In the genomic region with DNA sequence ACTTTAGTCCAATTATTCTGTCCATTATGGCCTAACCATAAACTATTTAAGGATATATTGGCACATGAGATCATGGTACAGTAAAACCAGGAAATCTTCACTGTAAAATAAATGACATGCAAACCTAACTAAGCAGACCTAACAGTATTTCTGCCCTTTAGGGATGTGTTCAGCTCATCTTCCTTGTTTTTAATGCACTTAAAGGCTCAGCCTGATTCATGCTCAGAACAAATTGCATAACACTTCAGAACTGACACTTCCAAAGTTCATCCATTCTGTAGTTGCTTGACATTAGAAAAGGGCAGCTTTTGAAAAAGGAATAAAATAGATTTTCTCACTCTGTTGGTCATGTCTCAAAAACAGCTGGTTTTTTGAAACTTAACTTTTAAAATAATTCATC, we compare ENCODE assay signal across 19 cellular contexts.
DNase-seq lines count a peak whose midpoint lies in the region; ATAC-seq and TF ChIP-seq lines count a peak whose summit lies in the region.
"Had no signal": no experiment of that assay in that cellular context is flagged by ENCODE, and none has a peak within 500 bp of the region (broad histone marks: within the 10 kb centered on the region; RNA-seq: fewer than 3 reads in every experiment).

No MANE protein-coding gene starts in this region.

- H4K20me1 ChIP-seq in mammary epithelial cell (ENCODE audit: insufficient read depth, low read length) = no peaks in the 10 kb centered on the region

- dilution Hi-C loops in mammary epithelial cell (cut with HindIII; ENCODE audit: low sequenced_read_pairs) = no loop called here

- in situ Hi-C loops in mammary epithelial cell (cut with MboI; ENCODE audit: low sequenced_read_pairs in 2 of 2) = no loop called here

- ATAC-seq in activated CD4-positive, CD25-positive, alpha-beta regulatory T cell treated with anti-CD3 and anti-CD28 coated beads, Interleukin-2, amount 50 U/mL, for 24 hours = no peak

- no peaks in the 10 kb centered on the region for H3K36me3 ChIP-seq in mammary epithelial cell (ENCODE audit: insufficient read depth, low read length)
- H3K36me3 ChIP-seq: BE2C had no signal

- TF ChIP-seq CTCF in mammary epithelial cell (conservative IDR thresholded peaks at IDR 0.05 in 1 of 2, IDR thresholded peaks at IDR 0.05 in 1 of 2; ENCODE audit: extremely low read depth in 1 of 2, insufficient read depth in 1 of 2, low read depth in 1 of 2, low read length in 2 of 2) (no peak), fibroblast of pulmonary artery (IDR thresholded peaks at IDR 0.05; ENCODE audit: low read length, missing control alignments) (no peak)

- H3K4me2 ChIP-seq in mammary epithelial cell (ENCODE audit: insufficient read depth, low read depth, low read length) = no peak overlapping the region

- H3K4me1 ChIP-seq in mammary epithelial cell (ENCODE audit: insufficient read depth, low read length) = no peaks in the 10 kb centered on the region
- H3K4me1 ChIP-seq: BE2C had no signal

- H3K27ac ChIP-seq in mammary epithelial cell (ENCODE audit: insufficient read depth, low read depth, low read length) = no peak overlapping the region
- H3K27ac ChIP-seq: 22Rv1 had no signal

- intact Hi-C loops in mammary epithelial cell (cut with micrococcal nuclease) = no loop called here

- no peaks in the 10 kb centered on the region for H3K27me3 ChIP-seq in mammary epithelial cell (ENCODE audit: insufficient read depth, low read length)
- H3K27me3 ChIP-seq: BE2C had no signal

- H3K79me2 ChIP-seq in mammary epithelial cell (ENCODE audit: insufficient read depth, low read length) = no peaks in the 10 kb centered on the region

- H3K4me3 ChIP-seq in mammary epithelial cell (replicated peaks in 1 of 3; ENCODE audit: insufficient read depth in 1 of 3, low read depth in 2 of 3, low read length in 3 of 3) (no peak overlapping the region), fibroblast of pulmonary artery (replicated peaks; ENCODE audit: low read depth, low read length) (no peak overlapping the region), skeletal muscle cell (ENCODE audit: low read depth, low read length) (no peak overlapping the region)

- BruUV-seq in mammary epithelial cell (replicated peaks; lab: Mats Ljungman, UMichigan) = no TSS peak

- DNase-seq in NCI-H82 (lab: John Stamatoyannopoulos, UW) (peak; percentile 55), NCI-H82 treated with DMSO at 0.1 percent for 48 hours (lab: John Stamatoyannopoulos, UW; ENCODE audit: unreplicated experiment) (no peak), mammary epithelial cell (peak; percentile 7), fibroblast of pulmonary artery (ENCODE audit: low read depth) (peak; percentile 45), skeletal muscle cell (ENCODE audit: low read depth) (peak; percentile 15), activated gamma-delta T cell (lab: John Stamatoyannopoulos, UW) (no peak), HUDEP-2 (lab: John Stamatoyannopoulos, UW; ENCODE audit: unreplicated experiment in 76 of 76) (no peak)
- DNase-seq: BE2C; CD4-positive, alpha-beta T cell; DMS53; H7; NCI-H1417; NCI-H1930; NCI-H2171 treated with DMSO at 0.1 percent for 48 hours; NCI-H510A; NCI-H774; Right ventricle myocardium superior had no signal

- H3K9me3 ChIP-seq in mammary epithelial cell (replicated peaks; ENCODE audit: insufficient read depth, low read length) = no peaks in the 10 kb centered on the region
- H3K9me3 ChIP-seq: BE2C had no signal

- H3K9ac ChIP-seq in mammary epithelial cell (ENCODE audit: insufficient read depth, low read length) = no peak overlapping the region

- CTCF ChIA-PET in mammary epithelial cell (lab: Charles Lee; ENCODE audit: low non-redundant PET) = no interaction called here

- no peak overlapping the region for H2AFZ ChIP-seq in mammary epithelial cell (ENCODE audit: low read depth, low read length)

Comparison
In these comparisons a context has a peak if more than half of its experiments do, and no peak if none do; other contexts are left out.
1. DNase-seq: peak in NCI-H82 (single experiment), mammary epithelial cell (single experiment), fibroblast of pulmonary artery (single experiment) and skeletal muscle cell (single experiment); none in NCI-H82 treated with DMSO at 0.1 percent for 48 hours (single experiment), activated gamma-delta T cell (single experiment) and HUDEP-2 (0 of 76).